Comparison of ENCODE assay signal across 26 cellular contexts in the genomic region with DNA sequence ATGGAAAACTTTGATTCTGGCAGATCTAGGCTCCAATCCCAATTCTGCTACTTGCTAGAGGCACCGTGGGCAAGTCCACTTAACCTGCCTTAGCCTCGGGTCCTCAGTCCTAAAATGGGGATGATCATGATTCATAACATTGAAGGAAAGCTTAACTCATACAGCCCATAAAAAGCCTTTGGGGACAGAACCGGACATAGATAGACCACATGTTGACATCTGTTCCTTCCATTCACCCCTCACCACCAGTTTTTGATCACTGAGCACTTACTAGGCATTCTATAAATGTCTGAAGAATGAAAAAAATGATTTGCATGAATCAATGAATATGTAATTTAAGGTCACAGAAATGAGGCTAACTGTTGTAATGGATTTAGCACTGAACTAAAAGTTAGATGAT.
A peak's percentile ranks its signal among the peaks of the same experiment; 100 is the strongest.
DNase-seq lines count a peak whose midpoint lies in the region; TF ChIP-seq lines count a peak whose summit lies in the region.
"Had no signal": no experiment of that assay in that cellular context is flagged by ENCODE, and none has a peak within 500 bp of the region (broad histone marks: within the 10 kb centered on the region; RNA-seq: fewer than 3 reads in every experiment).

No MANE protein-coding gene starts in this region.

- H3K36me3 Mint-ChIP-seq in MCF 10A (ENCODE audit: insufficient read depth, unreplicated experiment) (no peaks in the 10 kb centered on the region), chondrocyte (ENCODE audit: low read depth) (peaks cover 3% of the 10 kb centered on the region)
- H3K36me3 Mint-ChIP-seq: IgD-negative memory B cell had no signal

- TF ChIP-seq EP300 in esophagus muscularis mucosa (IDR thresholded peaks at IDR 0.05) = no peak
- no peak for TF ChIP-seq EP300 in transverse colon (IDR thresholded peaks at IDR 0.05; ENCODE audit: low read depth)

- in situ Hi-C loops in transverse colon (cut with MboI; ENCODE audit: low pct_ligation_motif_present in 1 of 4, low pct_unique_long_range_greater_than_20kb in 1 of 4, low sequenced_read_pairs in 3 of 4) = no loop called here

- 64% methylated on average over 3 of the region's 3 CpGs for WGBS in esophagus muscularis mucosa
- WGBS in transverse colon (ENCODE audit: low coverage in 1 of 2), 2 donors = 69 to 75% methylated on average over 3 of the region's 3 CpGs

- intact Hi-C loops in breast epithelium (cut with DNase I; ENCODE audit: low total_unique reads) (no loop called here), MCF 10A (cut with micrococcal nuclease) (no loop called here), esophagus muscularis mucosa (cut with DNase I) (no loop called here), transverse colon (cut with DNase I; ENCODE audit: low total_unique reads) (no loop called here)

- H3K27me3 Mint-ChIP-seq in MCF 10A (ENCODE audit: insufficient read depth, unreplicated experiment) (no peaks in the 10 kb centered on the region), chondrocyte (ENCODE audit: low read depth) (no peaks in the 10 kb centered on the region)

- no peak for TF ChIP-seq CTCF in breast epithelium (IDR thresholded peaks at IDR 0.05)
- TF ChIP-seq CTCF in MCF 10A (IDR thresholded peaks at IDR 0.05; ENCODE audit: unreplicated experiment) = no peak
- TF ChIP-seq CTCF in esophagus muscularis mucosa (IDR thresholded peaks at IDR 0.05) = no peak
- TF ChIP-seq CTCF in osteoblast (IDR thresholded peaks at IDR 0.05; ENCODE audit: extremely low read depth, low read depth, low read length) = no peak
- no peak for TF ChIP-seq CTCF in transverse colon (IDR thresholded peaks at IDR 0.05)
- TF ChIP-seq CTCF in chondrocyte (IDR thresholded peaks at IDR 0.05) = no peak

- peak overlapping the region; percentile 86 to 93 for H3K27ac ChIP-seq in breast epithelium
- no peak overlapping the region for H3K27ac ChIP-seq in esophagus muscularis mucosa (replicated peaks in 1 of 4)
- H3K27ac ChIP-seq in osteoblast (ENCODE audit: low read depth, low read length) = no peak overlapping the region
- no peak overlapping the region for H3K27ac ChIP-seq in transverse colon
- H3K27ac ChIP-seq: 22Rv1, KMS-11 had no signal

- no peaks in the 10 kb centered on the region for H3K36me3 ChIP-seq in breast epithelium
- H3K36me3 ChIP-seq in esophagus muscularis mucosa = no peaks in the 10 kb centered on the region
- H3K36me3 ChIP-seq in osteoblast (ENCODE audit: insufficient read depth, low read length) = no peaks in the 10 kb centered on the region
- no peaks in the 10 kb centered on the region for H3K36me3 ChIP-seq in transverse colon

- H3K4me1 Mint-ChIP-seq in MCF 10A (ENCODE audit: insufficient read depth, unreplicated experiment) (peaks cover 26% of the 10 kb centered on the region), chondrocyte (ENCODE audit: low read depth) (peaks cover 9% of the 10 kb centered on the region)
- H3K4me1 Mint-ChIP-seq: CD8-positive, alpha-beta memory T cell; IgD-negative memory B cell had no signal

- H3K79me2 ChIP-seq in osteoblast (ENCODE audit: insufficient read depth, low read length) = no peaks in the 10 kb centered on the region

- H3K9me3 ChIP-seq in breast epithelium = no peaks in the 10 kb centered on the region
- H3K9me3 ChIP-seq in esophagus muscularis mucosa = peaks cover 0 to 1% (median under 1%) of the 10 kb centered on the region in 4 donors
- no peaks in the 10 kb centered on the region for H3K9me3 ChIP-seq in osteoblast (ENCODE audit: low read depth, low read length)
- no peaks in the 10 kb centered on the region for H3K9me3 ChIP-seq in transverse colon

- H3K4me3 ChIP-seq in breast epithelium = no peak overlapping the region
- H3K4me3 ChIP-seq in esophagus muscularis mucosa = no peak overlapping the region
- H3K4me3 ChIP-seq in osteoblast (ENCODE audit: insufficient read depth, low read length) = no peak overlapping the region
- H3K4me3 ChIP-seq in transverse colon = no peak overlapping the region
- H3K4me3 ChIP-seq: GM12878 had no signal

- no peak for DNase-seq in breast epithelium (ENCODE audit: low spot score in 2 of 2)
- no peak for DNase-seq in MCF 10A (ENCODE audit: unreplicated experiment)
- DNase-seq in esophagus muscularis mucosa (ENCODE audit: extremely low spot score) = peak; percentile 74
- no peak for DNase-seq in osteoblast (ENCODE audit: insufficient read length, low spot score, missing footprints)
- no peak for DNase-seq in transverse colon
- DNase-seq in hepatic stellate cell (ENCODE audit: low spot score) = no peak
- DNase-seq in chondrocyte (ENCODE audit: low spot score) = no peak
- no peak for DNase-seq in UCSD-AML1 (lab: John Stamatoyannopoulos, UW; ENCODE audit: unreplicated experiment)
- DNase-seq: CD8-positive, alpha-beta memory T cell; DMS 273 treated with DMSO at 0.1 percent for 48 hours; DMS79; EL; GDM1; GOT3; HCEC 1CT; NCI-H1048; NCI-H1417; NCI-H1694; NCI-H2081; NCI-H2227 treated with DMSO at 0.1 percent for 48 hours; NCI-H526 treated with DMSO at 0.1 percent for 48 hours; SHP77 had no signal

- BruUV-seq in MCF 10A (replicated peaks; lab: Mats Ljungman, UMichigan) = no TSS peak

- TF ChIP-seq POLR2A in breast epithelium (IDR thresholded peaks at IDR 0.05) = no peak
- TF ChIP-seq POLR2A in esophagus muscularis mucosa (IDR thresholded peaks at IDR 0.05; ENCODE audit: low read depth) = no peak
- TF ChIP-seq POLR2A in transverse colon (IDR thresholded peaks at IDR 0.05) = no peak

- no peaks in the 10 kb centered on the region for H4K20me1 ChIP-seq in osteoblast (ENCODE audit: insufficient read depth, low read length)

- H3K27ac Mint-ChIP-seq in MCF 10A (ENCODE audit: low read depth, unreplicated experiment) (no peak overlapping the region), chondrocyte (ENCODE audit: unreplicated experiment) (no peak overlapping the region)
- H3K27ac Mint-ChIP-seq: CD8-positive, alpha-beta memory T cell; IgD-negative memory B cell had no signal

- H2AFZ ChIP-seq in osteoblast (ENCODE audit: low read length) = peak overlapping the region; percentile 24

- no peak overlapping the region for H3K4me2 ChIP-seq in osteoblast (ENCODE audit: insufficient read depth, low read length)
- H3K4me2 ChIP-seq: KMS-11 had no signal

- H3K4me3 Mint-ChIP-seq in MCF 10A (ENCODE audit: unreplicated experiment) (no peak overlapping the region), chondrocyte (ENCODE audit: unreplicated experiment) (no peak overlapping the region)
- H3K4me3 Mint-ChIP-seq: CD8-positive, alpha-beta memory T cell; IgD-negative memory B cell had no signal

- H3K27me3 ChIP-seq in breast epithelium (no peaks in the 10 kb centered on the region), esophagus muscularis mucosa (no peaks in the 10 kb centered on the region), osteoblast (ENCODE audit: insufficient read depth, low read length) (no peaks in the 10 kb centered on the region), transverse colon (no peaks in the 10 kb centered on the region)

- POLR2A ChIA-PET in MCF 10A (lab: Yijun Ruan, JAX) = interaction anchor here (1.5 kb wide), 1 partner anchor 163 kb away, joined by 4 read pairs; no protein-coding TSS in a partner anchor

- peaks cover 0 to 12% of the 10 kb centered on the region in 2 donors for H3K4me1 ChIP-seq in breast epithelium
- H3K4me1 ChIP-seq in esophagus muscularis mucosa = peaks cover 0 to 15% (median 4%) of the 10 kb centered on the region in 4 donors
- peaks cover 20% of the 10 kb centered on the region for H3K4me1 ChIP-seq in osteoblast (ENCODE audit: insufficient read depth, low read length)
- H3K4me1 ChIP-seq in transverse colon = peaks cover 3 to 10% (median 7%) of the 10 kb centered on the region in 4 donors

- CTCF ChIA-PET in MCF 10A (lab: Yijun Ruan, JAX) = interaction anchor here (1.7 kb wide), 1 partner anchor 79 kb away, joined by 5 read pairs; no protein-coding TSS in a partner anchor

- H3K9me3 Mint-ChIP-seq in MCF 10A (ENCODE audit: unreplicated experiment) (peaks cover 4% of the 10 kb centered on the region), chondrocyte (ENCODE audit: low read depth) (peaks cover 8% of the 10 kb centered on the region)

Comparison
In these comparisons a context has a peak if more than half of its experiments do, and no peak if none do; other contexts are left out.
1. H3K27ac ChIP-seq: peak in breast epithelium (2 of 2); none in esophagus muscularis mucosa (0 of 4), osteoblast (single experiment) and transverse colon (0 of 4).